In the genomic region with DNA sequence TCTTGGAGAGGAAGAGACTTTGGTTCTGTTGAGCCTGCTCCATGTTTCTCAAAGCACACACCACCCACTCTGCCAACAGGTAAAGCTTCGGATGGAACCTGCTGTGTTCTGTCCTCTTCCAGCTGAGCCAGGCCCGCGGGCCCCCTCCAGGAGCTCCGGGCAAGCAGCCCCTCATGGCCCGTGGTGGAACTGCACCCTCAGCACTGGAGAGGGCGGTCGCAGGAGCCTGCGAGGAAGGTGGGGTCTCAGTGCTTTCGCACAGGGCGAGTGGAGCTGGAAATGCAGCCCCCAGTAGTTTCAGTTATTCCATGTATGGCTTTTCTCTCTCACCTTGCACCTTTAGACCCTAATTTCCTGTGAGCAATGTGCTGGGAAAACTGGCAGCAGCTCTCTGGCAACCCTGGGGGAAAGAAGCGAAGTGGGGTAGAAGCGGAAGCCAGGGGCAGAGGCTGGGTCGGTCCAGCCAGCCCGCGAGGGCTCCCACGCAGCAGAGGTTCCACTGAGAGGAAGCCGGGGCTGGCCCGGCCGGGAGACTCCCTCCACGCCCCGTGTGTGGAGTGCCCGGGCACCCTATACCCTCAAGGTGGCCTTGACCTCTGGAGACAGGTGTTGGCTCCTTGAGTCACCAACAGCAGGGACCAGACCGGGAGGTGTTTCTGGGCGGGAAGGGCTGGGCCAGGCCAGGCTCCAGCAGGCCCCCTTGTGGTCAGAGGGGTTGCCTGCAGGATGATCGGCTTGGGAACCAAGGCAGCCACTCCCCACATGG, we compare ENCODE assay signal across 8 cellular contexts.
A peak's percentile ranks its signal among the peaks of the same experiment; 100 is the strongest.
DNase-seq lines count a peak whose midpoint lies in the region; ATAC-seq lines count a peak whose summit lies in the region.

No MANE protein-coding gene starts in this region.

- ATAC-seq in HG02840 (IDR thresholded peaks at IDR 0.05; ENCODE audit: low FRiP score, unreplicated experiment): peak; percentile 68

- DNase-seq in NCI-H2081 (lab: John Stamatoyannopoulos, UW): peak; percentile 27 to 46
- DNase-seq in NCI-H2081 treated with DMSO at 0.1 percent for 48 hours (lab: John Stamatoyannopoulos, UW): no peak
- DNase-seq in NCI-H1930 (lab: John Stamatoyannopoulos, UW): peak; percentile 47 to 50
- DNase-seq in activated CD4-positive, alpha-beta T cell treated with anti-CD3 and anti-CD28 coated beads, Interleukin-2, amount 50 U/mL, for 1 hour: peak; percentile 60
- peak; percentile 87 for DNase-seq in ecto neural progenitor cell (ENCODE audit: low spot score)
- peak; percentile 24 for DNase-seq in midbrain (lab: John Stamatoyannopoulos, UW)
- DNase-seq in stimulated activated CD8-positive, alpha-beta memory T cell treated with anti-CD3 and anti-CD28 coated beads, Interleukin-7, amount 100 ng/mL, for 1 hour (ENCODE audit: low read depth in 2 of 2): peak; percentile 42 to 44
